ENCODE assay signal across 14 cellular contexts in genomic region chr1:214396319-214396718, GRCh38.
"Had no signal": no experiment of that assay in that cellular context is flagged by ENCODE, and none has a peak within 500 bp of the region (broad histone marks: within the 10 kb centered on the region; RNA-seq: fewer than 3 reads in every experiment).

No MANE protein-coding gene starts in this region.

- H3K9me3 ChIP-seq: pancreas, suprapubic skin, upper lobe of right lung had no signal

- H3K79me2 ChIP-seq: hepatocyte had no signal

- H3K4me3 Mint-ChIP-seq: activated B cell treated with CpG ODN at 0.5 μM for 24 hours; activated T-cell treated with anti-CD3 and anti-CD28 coated beads, Interleukin-2, amount 50 U/mL, for 24 hours; neural crest cell had no signal

- H3K4me2 ChIP-seq: hepatocyte had no signal

- H3K4me1 ChIP-seq: suprapubic skin, upper lobe of right lung had no signal

- H3K4me1 Mint-ChIP-seq: activated B cell treated with CpG ODN at 0.5 μM for 24 hours, neural crest cell had no signal

- ATAC-seq: upper lobe of right lung had no signal

- H2AFZ ChIP-seq: hepatocyte had no signal

- H3K27ac Mint-ChIP-seq: activated B cell treated with CpG ODN at 0.5 μM for 24 hours; activated T-cell treated with anti-CD3 and anti-CD28 coated beads, Interleukin-2, amount 50 U/mL, for 24 hours had no signal

- DNase-seq: activated B cell treated with CpG ODN at 0.5 μM for 24 hours; activated gamma-delta T cell treated with Interleukin-2 at 50 U/mL for 16 hours; activated T-cell treated with anti-CD3 and anti-CD28 coated beads, Interleukin-2, amount 50 U/mL, for 24 hours; caudate nucleus; effector CD4-positive, alpha-beta T cell; kidney glomerular epithelial cell; pancreas; stimulated activated CD4-positive, alpha-beta T cell treated with anti-CD3 and anti-CD28 coated beads, Interleukin-2, amount 100 ng/mL, for 48 hours; stimulated activated naive CD4-positive, alpha-beta T cell treated with Interleukin-2 at 50 U/mL for 16 hours; upper lobe of right lung had no signal

- H3K9me3 Mint-ChIP-seq: activated B cell treated with CpG ODN at 0.5 μM for 24 hours; activated T-cell treated with anti-CD3 and anti-CD28 coated beads, Interleukin-2, amount 50 U/mL, for 24 hours; neural crest cell had no signal

- H3K27ac ChIP-seq: coronary artery, hepatocyte, suprapubic skin, upper lobe of right lung had no signal

- H3K27me3 ChIP-seq: hepatocyte, pancreas, suprapubic skin, upper lobe of right lung had no signal

- H3K4me3 ChIP-seq: coronary artery, hepatocyte, pancreas, suprapubic skin, upper lobe of right lung had no signal
